Comparison of ENCODE assay signal across 8 cellular contexts in the genomic region with DNA sequence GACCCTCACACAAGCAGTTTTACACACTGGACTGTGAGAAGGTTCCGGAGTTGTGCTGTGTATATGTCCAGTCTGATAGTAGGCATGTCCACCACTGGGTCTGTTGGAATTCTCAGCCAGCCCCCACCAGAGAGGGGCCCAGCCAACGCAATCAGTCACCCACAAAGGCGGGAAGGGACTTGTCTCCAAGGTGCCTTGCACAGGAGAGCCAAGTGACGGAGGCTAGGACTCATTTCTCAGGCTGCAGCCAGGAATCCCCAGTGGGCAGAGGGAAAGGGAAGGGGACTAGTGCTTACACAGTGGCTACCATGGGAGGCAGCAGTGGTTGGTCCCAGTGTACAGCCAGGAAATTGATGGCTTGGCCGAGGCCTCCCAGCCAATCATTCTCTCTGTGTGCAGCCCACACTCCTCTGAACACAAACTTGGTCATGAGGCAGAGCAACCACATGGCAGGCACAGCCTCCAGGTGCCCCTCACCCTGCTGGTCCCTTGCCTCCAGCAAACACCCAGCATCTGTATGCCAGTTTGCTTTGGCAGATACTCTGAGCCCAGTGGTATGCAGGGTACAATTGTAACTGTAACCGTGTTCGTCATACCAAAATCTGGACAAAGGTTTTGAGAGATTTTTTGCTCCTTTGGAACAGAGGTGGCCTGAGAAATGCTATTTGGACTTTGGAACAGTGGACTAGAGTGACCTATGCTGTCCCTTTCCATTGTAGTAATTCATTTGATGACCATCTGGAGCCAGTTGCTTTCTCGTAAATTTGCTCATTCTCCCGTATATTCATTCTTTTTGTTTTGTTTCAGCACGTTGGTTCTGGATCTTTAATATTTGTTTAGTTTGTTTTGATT.
DNase-seq lines count a peak whose midpoint lies in the region; ATAC-seq lines count a peak whose summit lies in the region.

No MANE protein-coding gene starts in this region.

- ATAC-seq in HG03342 (IDR thresholded peaks at IDR 0.05; ENCODE audit: unreplicated experiment), result no peak

- peak overlapping the region; percentile 88 for H3K27ac ChIP-seq in epithelial cell of prostate

- DNase-seq in COR-L47 (lab: John Stamatoyannopoulos, UW) (peak; percentile 70), NCI-H2081 treated with DMSO at 0.1 percent for 48 hours (lab: John Stamatoyannopoulos, UW) (peak; percentile 82), epithelial cell of prostate (ENCODE audit: low read depth, low spot score) (no peak), pons (ENCODE audit: low spot score) (peak; percentile 36), iPS-NIHi7 (ENCODE audit: extremely low spot score) (no peak), NOMO-1 treated with dmso at 0.1 percent for 144 hours (lab: John Stamatoyannopoulos, UW; ENCODE audit: unreplicated experiment) (no peak), dedifferentiated amniotic fluid mesenchymal stem cell (ENCODE audit: extremely low spot score) (no peak)

Comparison
In these comparisons a context has a peak if more than half of its experiments do, and no peak if none do; other contexts are left out.
1. DNase-seq: peak in COR-L47 (single experiment), NCI-H2081 treated with DMSO at 0.1 percent for 48 hours (single experiment) and pons (single experiment); none in epithelial cell of prostate (single experiment), iPS-NIHi7 (single experiment), NOMO-1 treated with dmso at 0.1 percent for 144 hours (single experiment) and dedifferentiated amniotic fluid mesenchymal stem cell (single experiment).